In the genomic region with DNA sequence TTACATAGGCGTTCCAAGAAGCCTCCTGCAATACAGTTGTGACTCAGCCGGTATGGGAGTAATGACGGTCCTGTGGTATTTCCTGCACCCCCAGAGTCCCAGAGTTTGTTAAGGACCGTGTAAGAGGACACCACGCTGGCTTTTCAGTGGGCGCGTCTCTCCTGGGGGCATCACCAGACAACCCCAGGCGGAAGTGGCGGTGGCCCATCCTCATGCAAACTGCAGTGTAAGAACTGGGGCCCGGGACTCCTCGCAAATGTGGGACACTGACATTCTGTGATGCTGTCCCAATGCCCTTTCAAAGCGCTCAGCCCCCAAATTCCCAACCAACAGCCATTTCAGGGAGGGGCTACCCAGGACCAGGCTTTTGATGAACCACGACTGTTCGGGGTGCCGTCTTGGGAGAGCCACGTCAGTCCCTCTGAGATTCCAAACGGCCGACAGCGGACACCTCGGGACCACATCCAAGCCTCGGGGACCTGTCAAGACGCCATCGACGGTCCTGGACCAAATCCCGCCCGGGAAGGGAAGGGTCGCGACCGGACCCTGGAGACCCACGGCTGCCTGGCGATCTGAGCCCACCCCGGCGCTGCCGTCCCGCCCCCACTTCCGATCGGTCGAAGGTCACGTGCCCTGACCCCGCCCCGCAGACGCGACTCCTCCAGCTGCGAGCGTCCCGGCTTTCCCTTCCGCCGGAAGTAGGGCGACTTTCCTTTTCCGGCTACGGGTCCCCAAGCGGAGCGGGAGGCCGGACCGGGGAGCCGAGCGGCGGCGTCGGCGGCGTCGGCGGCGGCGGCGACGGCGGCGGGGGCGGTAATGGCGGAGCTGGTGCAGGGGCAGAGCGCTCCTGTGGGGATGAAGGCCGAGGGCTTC, we compare ENCODE assay signal across 8 cellular contexts. TPM values are rescaled to one million over a fixed set of nuclear protein-coding genes. Genes with fewer than 3 reads are reported as not detected.
A peak's percentile ranks its signal among the peaks of the same experiment; 100 is the strongest.
DNase-seq lines count a peak whose midpoint lies in the region; ATAC-seq and TF ChIP-seq lines count a peak whose summit lies in the region.

A gene with protein sequence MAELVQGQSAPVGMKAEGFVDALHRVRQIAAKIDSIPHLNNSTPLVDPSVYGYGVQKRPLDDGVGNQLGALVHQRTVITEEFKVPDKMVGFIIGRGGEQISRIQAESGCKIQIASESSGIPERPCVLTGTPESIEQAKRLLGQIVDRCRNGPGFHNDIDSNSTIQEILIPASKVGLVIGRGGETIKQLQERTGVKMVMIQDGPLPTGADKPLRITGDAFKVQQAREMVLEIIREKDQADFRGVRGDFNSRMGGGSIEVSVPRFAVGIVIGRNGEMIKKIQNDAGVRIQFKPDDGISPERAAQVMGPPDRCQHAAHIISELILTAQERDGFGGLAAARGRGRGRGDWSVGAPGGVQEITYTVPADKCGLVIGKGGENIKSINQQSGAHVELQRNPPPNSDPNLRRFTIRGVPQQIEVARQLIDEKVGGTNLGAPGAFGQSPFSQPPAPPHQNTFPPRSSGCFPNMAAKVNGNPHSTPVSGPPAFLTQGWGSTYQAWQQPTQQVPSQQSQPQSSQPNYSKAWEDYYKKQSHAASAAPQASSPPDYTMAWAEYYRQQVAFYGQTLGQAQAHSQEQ (plus strand): TSS at position 713 of the 873 bp plus-strand sequence. CDS start 104 bp downstream, at position 817.

- H3K27me3 Mint-ChIP-seq in activated CD4-positive, alpha-beta T cell treated with anti-CD3 and anti-CD28 coated beads for 36 hours: no peaks in the 10 kb centered on the region

- peak within 1 kb of the TSS; percentile 90 for H3K4me3 Mint-ChIP-seq in activated CD4-positive, alpha-beta T cell treated with anti-CD3 and anti-CD28 coated beads for 36 hours

- peak; percentile 89 for DNase-seq in AG10803 (ENCODE audit: low read depth)
- peak; percentile 71 for DNase-seq in NCI-H510A treated with DMSO at 0.1 percent for 48 hours (lab: John Stamatoyannopoulos, UW)
- DNase-seq in activated CD4-positive, alpha-beta T cell treated with anti-CD3 and anti-CD28 coated beads for 36 hours: peak; percentile 96
- DNase-seq in choroid plexus epithelial cell (ENCODE audit: low read depth): peak; percentile 85
- DNase-seq in stimulated activated CD4-positive, alpha-beta T cell treated with anti-CD3 and anti-CD28 coated beads, Interleukin-1b, Interleukin-23, amount 100 ng/mL, for 24 hours (ENCODE audit: low read depth in 4 of 4, low spot score in 1 of 4): peak; percentile 81 to 91 (median 90)

- TF ChIP-seq POLR2A in GM19099 (IDR thresholded peaks at IDR 0.05; ENCODE audit: extremely low read depth, insufficient read length, low read depth): peak; percentile 93

- peak; percentile 87 for ATAC-seq in HG03439 (IDR thresholded peaks at IDR 0.05; ENCODE audit: unreplicated experiment)
- peak; percentile 94 for ATAC-seq in activated CD4-positive, alpha-beta T cell treated with anti-CD3 and anti-CD28 coated beads for 36 hours

- no peaks in the 10 kb centered on the region for H3K27me3 ChIP-seq in layer of hippocampus (ENCODE audit: control insufficient read depth, insufficient read depth, low read length)

- peak within 1 kb of the TSS; percentile 89 for H3K27ac Mint-ChIP-seq in activated CD4-positive, alpha-beta T cell treated with anti-CD3 and anti-CD28 coated beads for 36 hours

- CTCF ChIA-PET in activated CD4-positive, alpha-beta T cell treated with anti-CD3 and anti-CD28 coated beads for 36 hours (lab: Charles Lee): interaction anchor here (0.6 to 1.0 kb wide), 3 partner anchors 105 to 1872 kb away, joined by 3 to 4 read pairs (median 3); no protein-coding TSS in a partner anchor

- intact Hi-C loops in activated CD4-positive, alpha-beta T cell treated with anti-CD3 and anti-CD28 coated beads for 36 hours (cut with DNase I, micrococcal nuclease): loop anchor here in 1 of 2 experiments (1.0 to 5.0 kb wide), 7 partner anchors 102 to 776 kb away; a partner anchor contains a TSS

- H3K4me1 Mint-ChIP-seq in activated CD4-positive, alpha-beta T cell treated with anti-CD3 and anti-CD28 coated beads for 36 hours: peaks cover 32% of the 10 kb centered on the region

- H3K9me3 Mint-ChIP-seq in activated CD4-positive, alpha-beta T cell treated with anti-CD3 and anti-CD28 coated beads for 36 hours (ENCODE audit: low read depth): no peaks in the 10 kb centered on the region

- no peak for TF ChIP-seq CTCF in AG10803 (conservative IDR thresholded peaks at IDR 0.05; ENCODE audit: low read length)
- TF ChIP-seq CTCF in choroid plexus epithelial cell (conservative IDR thresholded peaks at IDR 0.05; ENCODE audit: low read depth, low read length): no peak

- POLR2A ChIA-PET in activated CD4-positive, alpha-beta T cell treated with anti-CD3 and anti-CD28 coated beads for 36 hours (lab: Charles Lee): interaction anchor here (1.1 kb wide), 2 partner anchors 114 to 136 kb away, joined by 3 to 4 read pairs; a partner anchor contains a TSS

- H3K4me3 ChIP-seq in AG10803 (ENCODE audit: low read length) (peak within 1 kb of the TSS; percentile 97), choroid plexus epithelial cell (ENCODE audit: low read depth, low read length) (peak within 1 kb of the TSS; percentile 92)

- H3K27ac ChIP-seq in layer of hippocampus (ENCODE audit: low read depth, low read length): peak within 1 kb of the TSS; percentile 80

- H3K36me3 Mint-ChIP-seq in activated CD4-positive, alpha-beta T cell treated with anti-CD3 and anti-CD28 coated beads for 36 hours (ENCODE audit: low read depth): peaks cover 9% of the 10 kb centered on the region

RNA-seq across cellular contexts. Expression of the gene that starts here (rescaled TPM):
- total RNA-seq in activated CD4-positive, alpha-beta T cell treated with anti-CD3 and anti-CD28 coated beads for 36 hours: 10 to 100 TPM; 36.4 to 38.5 TPM

Comparison
In these comparisons a context has a peak if more than half of its experiments do, and no peak if none do; other contexts are left out.
1. Peak in every context shown above with its lines: DNase-seq, ATAC-seq, H3K4me3 ChIP-seq and H3K27ac ChIP-seq.